1 cellular context compared by ENCODE assay signal in the genomic region with DNA sequence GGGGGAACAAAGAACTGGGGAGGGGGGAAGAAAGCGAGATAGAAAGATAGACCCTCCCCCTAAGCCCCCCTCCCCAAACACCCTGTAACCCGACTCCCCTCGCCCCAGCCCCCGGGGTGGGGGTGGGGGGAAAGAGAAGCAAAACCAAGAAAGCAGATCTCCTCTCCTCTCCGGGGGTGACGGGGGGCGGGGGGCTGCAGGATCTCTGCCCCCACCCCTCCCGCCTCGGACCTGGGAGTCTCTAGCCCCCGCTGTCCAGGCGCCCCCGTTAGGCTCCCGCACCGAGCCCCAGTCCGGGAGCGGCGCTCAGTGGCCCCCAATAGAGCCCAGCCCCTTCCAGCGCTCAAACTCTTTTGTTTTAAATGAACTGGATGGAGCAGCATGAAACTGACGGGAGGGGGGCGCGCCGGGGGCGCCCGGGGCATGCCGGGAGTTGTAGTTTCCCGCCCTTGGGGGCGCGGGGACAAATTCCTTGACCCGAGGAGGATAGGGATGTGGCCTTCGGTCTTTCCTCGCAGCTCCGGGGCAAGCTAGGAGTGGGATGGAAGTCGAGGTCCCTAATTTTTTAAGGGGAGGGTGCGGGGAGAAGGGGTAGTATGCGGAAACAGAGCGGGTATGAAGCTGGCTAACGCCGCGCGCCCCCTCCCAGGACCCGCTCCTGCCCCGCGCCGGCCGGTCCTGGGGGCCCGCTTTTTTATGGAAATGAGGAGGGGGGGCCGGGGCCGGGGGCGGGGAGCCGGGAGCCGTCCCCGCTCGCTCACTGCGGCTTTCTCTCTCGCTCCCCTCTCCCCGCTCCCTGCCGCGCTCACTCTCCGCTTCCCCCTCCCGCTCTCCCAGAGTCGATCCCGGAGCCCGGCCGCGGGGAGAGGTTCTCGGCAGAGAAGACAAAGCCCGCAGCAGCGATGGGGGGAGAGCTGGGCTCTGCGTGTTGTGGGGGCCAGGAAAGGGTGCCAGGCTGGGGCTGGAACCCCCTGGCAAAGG.
A peak's percentile ranks its signal among the peaks of the same experiment; 100 is the strongest.
TF ChIP-seq lines count a peak whose summit lies in the region.

A gene with protein sequence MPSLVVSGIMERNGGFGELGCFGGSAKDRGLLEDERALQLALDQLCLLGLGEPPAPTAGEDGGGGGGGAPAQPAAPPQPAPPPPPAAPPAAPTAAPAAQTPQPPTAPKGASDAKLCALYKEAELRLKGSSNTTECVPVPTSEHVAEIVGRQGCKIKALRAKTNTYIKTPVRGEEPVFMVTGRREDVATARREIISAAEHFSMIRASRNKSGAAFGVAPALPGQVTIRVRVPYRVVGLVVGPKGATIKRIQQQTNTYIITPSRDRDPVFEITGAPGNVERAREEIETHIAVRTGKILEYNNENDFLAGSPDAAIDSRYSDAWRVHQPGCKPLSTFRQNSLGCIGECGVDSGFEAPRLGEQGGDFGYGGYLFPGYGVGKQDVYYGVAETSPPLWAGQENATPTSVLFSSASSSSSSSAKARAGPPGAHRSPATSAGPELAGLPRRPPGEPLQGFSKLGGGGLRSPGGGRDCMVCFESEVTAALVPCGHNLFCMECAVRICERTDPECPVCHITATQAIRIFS (minus strand): TSS at position 355 of the 981 bp plus-strand sequence. CDS start 467 bp downstream, outside the sequence.

TF ChIP-seq in HepG2, 621 proteins besides CTCF, POLR2A, EP300 and RAD21 (continued from another document and continues in another):
- TF ChIP-seq, protein P1, sequence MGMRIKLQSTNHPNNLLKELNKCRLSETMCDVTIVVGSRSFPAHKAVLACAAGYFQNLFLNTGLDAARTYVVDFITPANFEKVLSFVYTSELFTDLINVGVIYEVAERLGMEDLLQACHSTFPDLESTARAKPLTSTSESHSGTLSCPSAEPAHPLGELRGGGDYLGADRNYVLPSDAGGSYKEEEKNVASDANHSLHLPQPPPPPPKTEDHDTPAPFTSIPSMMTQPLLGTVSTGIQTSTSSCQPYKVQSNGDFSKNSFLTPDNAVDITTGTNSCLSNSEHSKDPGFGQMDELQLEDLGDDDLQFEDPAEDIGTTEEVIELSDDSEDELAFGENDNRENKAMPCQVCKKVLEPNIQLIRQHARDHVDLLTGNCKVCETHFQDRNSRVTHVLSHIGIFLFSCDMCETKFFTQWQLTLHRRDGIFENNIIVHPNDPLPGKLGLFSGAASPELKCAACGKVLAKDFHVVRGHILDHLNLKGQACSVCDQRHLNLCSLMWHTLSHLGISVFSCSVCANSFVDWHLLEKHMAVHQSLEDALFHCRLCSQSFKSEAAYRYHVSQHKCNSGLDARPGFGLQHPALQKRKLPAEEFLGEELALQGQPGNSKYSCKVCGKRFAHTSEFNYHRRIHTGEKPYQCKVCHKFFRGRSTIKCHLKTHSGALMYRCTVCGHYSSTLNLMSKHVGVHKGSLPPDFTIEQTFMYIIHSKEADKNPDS (CRISPR knock-in tag; IDR thresholded peaks at IDR 0.05) = no peak
- TF ChIP-seq NFIB (CRISPR knock-in tag; IDR thresholded peaks at IDR 0.05; ENCODE audit: borderline replicate concordance) (no peak), ZNF33B (CRISPR knock-in tag; IDR thresholded peaks at IDR 0.05) (no peak), RAD51 (IDR thresholded peaks at IDR 0.05; ENCODE audit: borderline replicate concordance) (no peak), ZNF773 (CRISPR knock-in tag; IDR thresholded peaks at IDR 0.05; ENCODE audit: borderline replicate concordance) (no peak), GFI1 (CRISPR knock-in tag; IDR thresholded peaks at IDR 0.05; ENCODE audit: borderline replicate concordance) (peak; percentile 48; the same call in 1 of the 2 replicates), ZNF44 (CRISPR knock-in tag; IDR thresholded peaks at IDR 0.05) (no peak), ZNF614 (CRISPR knock-in tag; IDR thresholded peaks at IDR 0.05; ENCODE audit: borderline replicate concordance) (no peak), CBX5 (CRISPR knock-in tag; IDR thresholded peaks at IDR 0.05; ENCODE audit: borderline replicate concordance) (no peak), SRSF9 (IDR thresholded peaks at IDR 0.05; ENCODE audit: borderline replicate concordance, insufficient read depth, low read depth, low read length, poor library complexity, severe bottlenecking) (no peak), TCF7 (IDR thresholded peaks at IDR 0.05; ENCODE audit: low read depth) (no peak; the same call in 1 of the 2 replicates), HOXA9 (CRISPR knock-in tag; IDR thresholded peaks at IDR 0.05; ENCODE audit: borderline replicate concordance) (no peak), ZNF138 (CRISPR knock-in tag; IDR thresholded peaks at IDR 0.05; ENCODE audit: low read depth) (no peak), SP1 (IDR thresholded peaks at IDR 0.05) (no peak), SP1 (CRISPR knock-in tag; IDR thresholded peaks at IDR 0.05) (no peak), ZNF660 (CRISPR knock-in tag; IDR thresholded peaks at IDR 0.05; ENCODE audit: borderline replicate concordance, low read depth) (no peak), NR2C2 (CRISPR knock-in tag; IDR thresholded peaks at IDR 0.05; ENCODE audit: borderline replicate concordance) (peak; percentile 85), FOSL2 (CRISPR knock-in tag; IDR thresholded peaks at IDR 0.05) (peak; percentile 21)
- TF ChIP-seq, protein P2, sequence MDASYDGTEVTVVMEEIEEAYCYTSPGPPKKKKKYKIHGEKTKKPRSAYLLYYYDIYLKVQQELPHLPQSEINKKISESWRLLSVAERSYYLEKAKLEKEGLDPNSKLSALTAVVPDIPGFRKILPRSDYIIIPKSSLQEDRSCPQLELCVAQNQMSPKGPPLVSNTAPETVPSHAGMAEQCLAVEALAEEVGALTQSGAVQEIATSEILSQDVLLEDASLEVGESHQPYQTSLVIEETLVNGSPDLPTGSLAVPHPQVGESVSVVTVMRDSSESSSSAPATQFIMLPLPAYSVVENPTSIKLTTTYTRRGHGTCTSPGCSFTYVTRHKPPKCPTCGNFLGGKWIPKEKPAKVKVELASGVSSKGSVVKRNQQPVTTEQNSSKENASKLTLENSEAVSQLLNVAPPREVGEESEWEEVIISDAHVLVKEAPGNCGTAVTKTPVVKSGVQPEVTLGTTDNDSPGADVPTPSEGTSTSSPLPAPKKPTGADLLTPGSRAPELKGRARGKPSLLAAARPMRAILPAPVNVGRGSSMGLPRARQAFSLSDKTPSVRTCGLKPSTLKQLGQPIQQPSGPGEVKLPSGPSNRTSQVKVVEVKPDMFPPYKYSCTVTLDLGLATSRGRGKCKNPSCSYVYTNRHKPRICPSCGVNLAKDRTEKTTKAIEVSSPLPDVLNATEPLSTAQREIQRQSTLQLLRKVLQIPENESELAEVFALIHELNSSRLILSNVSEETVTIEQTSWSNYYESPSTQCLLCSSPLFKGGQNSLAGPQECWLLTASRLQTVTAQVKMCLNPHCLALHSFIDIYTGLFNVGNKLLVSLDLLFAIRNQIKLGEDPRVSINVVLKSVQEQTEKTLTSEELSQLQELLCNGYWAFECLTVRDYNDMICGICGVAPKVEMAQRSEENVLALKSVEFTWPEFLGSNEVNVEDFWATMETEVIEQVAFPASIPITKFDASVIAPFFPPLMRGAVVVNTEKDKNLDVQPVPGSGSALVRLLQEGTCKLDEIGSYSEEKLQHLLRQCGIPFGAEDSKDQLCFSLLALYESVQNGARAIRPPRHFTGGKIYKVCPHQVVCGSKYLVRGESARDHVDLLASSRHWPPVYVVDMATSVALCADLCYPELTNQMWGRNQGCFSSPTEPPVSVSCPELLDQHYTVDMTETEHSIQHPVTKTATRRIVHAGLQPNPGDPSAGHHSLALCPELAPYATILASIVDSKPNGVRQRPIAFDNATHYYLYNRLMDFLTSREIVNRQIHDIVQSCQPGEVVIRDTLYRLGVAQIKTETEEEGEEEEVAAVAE (CRISPR knock-in tag; IDR thresholded peaks at IDR 0.05; ENCODE audit: borderline replicate concordance) = 0 out of 2 replicates have a peak, but pooled peaks have one; percentile 13
- TF ChIP-seq, protein P3, sequence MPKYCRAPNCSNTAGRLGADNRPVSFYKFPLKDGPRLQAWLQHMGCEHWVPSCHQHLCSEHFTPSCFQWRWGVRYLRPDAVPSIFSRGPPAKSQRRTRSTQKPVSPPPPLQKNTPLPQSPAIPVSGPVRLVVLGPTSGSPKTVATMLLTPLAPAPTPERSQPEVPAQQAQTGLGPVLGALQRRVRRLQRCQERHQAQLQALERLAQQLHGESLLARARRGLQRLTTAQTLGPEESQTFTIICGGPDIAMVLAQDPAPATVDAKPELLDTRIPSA (CRISPR knock-in tag; IDR thresholded peaks at IDR 0.05; ENCODE audit: borderline replicate concordance) = no peak
- TF ChIP-seq, protein P4, sequence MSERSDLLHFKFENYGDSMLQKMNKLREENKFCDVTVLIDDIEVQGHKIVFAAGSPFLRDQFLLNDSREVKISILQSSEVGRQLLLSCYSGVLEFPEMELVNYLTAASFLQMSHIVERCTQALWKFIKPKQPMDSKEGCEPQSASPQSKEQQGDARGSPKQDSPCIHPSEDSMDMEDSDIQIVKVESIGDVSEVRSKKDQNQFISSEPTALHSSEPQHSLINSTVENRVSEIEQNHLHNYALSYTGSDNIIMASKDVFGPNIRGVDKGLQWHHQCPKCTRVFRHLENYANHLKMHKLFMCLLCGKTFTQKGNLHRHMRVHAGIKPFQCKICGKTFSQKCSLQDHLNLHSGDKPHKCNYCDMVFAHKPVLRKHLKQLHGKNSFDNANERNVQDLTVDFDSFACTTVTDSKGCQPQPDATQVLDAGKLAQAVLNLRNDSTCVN (CRISPR knock-in tag; IDR thresholded peaks at IDR 0.05; ENCODE audit: borderline replicate concordance) = no peak
- TF ChIP-seq, protein P5, sequence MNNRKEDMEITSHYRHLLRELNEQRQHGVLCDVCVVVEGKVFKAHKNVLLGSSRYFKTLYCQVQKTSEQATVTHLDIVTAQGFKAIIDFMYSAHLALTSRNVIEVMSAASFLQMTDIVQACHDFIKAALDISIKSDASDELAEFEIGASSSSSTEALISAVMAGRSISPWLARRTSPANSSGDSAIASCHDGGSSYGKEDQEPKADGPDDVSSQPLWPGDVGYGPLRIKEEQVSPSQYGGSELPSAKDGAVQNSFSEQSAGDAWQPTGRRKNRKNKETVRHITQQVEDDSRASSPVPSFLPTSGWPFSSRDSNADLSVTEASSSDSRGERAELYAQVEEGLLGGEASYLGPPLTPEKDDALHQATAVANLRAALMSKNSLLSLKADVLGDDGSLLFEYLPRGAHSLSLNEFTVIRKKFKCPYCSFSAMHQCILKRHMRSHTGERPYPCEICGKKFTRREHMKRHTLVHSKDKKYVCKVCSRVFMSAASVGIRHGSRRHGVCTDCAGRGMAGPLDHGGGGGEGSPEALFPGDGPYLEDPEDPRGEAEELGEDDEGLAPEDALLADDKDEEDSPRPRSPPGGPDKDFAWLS (CRISPR knock-in tag; IDR thresholded peaks at IDR 0.05; ENCODE audit: borderline replicate concordance) = no peak
- TF ChIP-seq, protein P6, sequence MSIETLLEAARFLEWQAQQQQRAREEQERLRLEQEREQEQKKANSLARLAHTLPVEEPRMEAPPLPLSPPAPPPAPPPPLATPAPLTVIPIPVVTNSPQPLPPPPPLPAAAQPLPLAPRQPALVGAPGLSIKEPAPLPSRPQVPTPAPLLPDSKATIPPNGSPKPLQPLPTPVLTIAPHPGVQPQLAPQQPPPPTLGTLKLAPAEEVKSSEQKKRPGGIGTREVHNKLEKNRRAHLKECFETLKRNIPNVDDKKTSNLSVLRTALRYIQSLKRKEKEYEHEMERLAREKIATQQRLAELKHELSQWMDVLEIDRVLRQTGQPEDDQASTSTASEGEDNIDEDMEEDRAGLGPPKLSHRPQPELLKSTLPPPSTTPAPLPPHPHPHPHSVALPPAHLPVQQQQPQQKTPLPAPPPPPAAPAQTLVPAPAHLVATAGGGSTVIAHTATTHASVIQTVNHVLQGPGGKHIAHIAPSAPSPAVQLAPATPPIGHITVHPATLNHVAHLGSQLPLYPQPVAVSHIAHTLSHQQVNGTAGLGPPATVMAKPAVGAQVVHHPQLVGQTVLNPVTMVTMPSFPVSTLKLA (IDR thresholded peaks at IDR 0.05) = no peak
- TF ChIP-seq, protein P7, sequence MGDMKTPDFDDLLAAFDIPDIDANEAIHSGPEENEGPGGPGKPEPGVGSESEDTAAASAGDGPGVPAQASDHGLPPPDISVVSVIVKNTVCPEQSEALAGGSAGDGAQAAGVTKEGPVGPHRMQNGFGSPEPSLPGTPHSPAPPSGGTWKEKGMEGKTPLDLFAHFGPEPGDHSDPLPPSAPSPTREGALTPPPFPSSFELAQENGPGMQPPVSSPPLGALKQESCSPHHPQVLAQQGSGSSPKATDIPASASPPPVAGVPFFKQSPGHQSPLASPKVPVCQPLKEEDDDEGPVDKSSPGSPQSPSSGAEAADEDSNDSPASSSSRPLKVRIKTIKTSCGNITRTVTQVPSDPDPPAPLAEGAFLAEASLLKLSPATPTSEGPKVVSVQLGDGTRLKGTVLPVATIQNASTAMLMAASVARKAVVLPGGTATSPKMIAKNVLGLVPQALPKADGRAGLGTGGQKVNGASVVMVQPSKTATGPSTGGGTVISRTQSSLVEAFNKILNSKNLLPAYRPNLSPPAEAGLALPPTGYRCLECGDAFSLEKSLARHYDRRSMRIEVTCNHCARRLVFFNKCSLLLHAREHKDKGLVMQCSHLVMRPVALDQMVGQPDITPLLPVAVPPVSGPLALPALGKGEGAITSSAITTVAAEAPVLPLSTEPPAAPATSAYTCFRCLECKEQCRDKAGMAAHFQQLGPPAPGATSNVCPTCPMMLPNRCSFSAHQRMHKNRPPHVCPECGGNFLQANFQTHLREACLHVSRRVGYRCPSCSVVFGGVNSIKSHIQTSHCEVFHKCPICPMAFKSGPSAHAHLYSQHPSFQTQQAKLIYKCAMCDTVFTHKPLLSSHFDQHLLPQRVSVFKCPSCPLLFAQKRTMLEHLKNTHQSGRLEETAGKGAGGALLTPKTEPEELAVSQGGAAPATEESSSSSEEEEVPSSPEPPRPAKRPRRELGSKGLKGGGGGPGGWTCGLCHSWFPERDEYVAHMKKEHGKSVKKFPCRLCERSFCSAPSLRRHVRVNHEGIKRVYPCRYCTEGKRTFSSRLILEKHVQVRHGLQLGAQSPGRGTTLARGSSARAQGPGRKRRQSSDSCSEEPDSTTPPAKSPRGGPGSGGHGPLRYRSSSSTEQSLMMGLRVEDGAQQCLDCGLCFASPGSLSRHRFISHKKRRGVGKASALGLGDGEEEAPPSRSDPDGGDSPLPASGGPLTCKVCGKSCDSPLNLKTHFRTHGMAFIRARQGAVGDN (CRISPR knock-in tag; IDR thresholded peaks at IDR 0.05) = peak; percentile 52
- TF ChIP-seq, protein P8, sequence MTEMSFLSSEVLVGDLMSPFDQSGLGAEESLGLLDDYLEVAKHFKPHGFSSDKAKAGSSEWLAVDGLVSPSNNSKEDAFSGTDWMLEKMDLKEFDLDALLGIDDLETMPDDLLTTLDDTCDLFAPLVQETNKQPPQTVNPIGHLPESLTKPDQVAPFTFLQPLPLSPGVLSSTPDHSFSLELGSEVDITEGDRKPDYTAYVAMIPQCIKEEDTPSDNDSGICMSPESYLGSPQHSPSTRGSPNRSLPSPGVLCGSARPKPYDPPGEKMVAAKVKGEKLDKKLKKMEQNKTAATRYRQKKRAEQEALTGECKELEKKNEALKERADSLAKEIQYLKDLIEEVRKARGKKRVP (CRISPR knock-in tag; IDR thresholded peaks at IDR 0.05) = 0 out of 4 replicates have a peak, but pooled peaks of 1 of the 2 experiments have one; percentile 22
- TF ChIP-seq, protein P9, sequence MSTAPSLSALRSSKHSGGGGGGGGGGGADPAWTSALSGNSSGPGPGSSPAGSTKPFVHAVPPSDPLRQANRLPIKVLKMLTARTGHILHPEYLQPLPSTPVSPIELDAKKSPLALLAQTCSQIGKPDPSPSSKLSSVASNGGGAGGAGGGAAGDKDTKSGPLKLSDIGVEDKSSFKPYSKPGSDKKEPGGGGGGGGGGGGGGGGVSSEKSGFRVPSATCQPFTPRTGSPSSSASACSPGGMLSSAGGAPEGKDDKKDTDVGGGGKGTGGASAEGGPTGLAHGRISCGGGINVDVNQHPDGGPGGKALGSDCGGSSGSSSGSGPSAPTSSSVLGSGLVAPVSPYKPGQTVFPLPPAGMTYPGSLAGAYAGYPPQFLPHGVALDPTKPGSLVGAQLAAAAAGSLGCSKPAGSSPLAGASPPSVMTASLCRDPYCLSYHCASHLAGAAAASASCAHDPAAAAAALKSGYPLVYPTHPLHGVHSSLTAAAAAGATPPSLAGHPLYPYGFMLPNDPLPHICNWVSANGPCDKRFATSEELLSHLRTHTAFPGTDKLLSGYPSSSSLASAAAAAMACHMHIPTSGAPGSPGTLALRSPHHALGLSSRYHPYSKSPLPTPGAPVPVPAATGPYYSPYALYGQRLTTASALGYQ (CRISPR knock-in tag; IDR thresholded peaks at IDR 0.05) = 0 out of 2 replicates have a peak, but pooled peaks have one; percentile 38
